8 cellular contexts compared by ENCODE assay signal in genomic region chr12:57238854-57239554, GRCh38. TPM values are rescaled to one million over a fixed set of nuclear protein-coding genes. Genes with fewer than 3 reads are reported as not detected.
DNase-seq lines count a peak whose midpoint lies in the region; ATAC-seq, FAIRE-seq and TF ChIP-seq lines count a peak whose summit lies in the region.

No MANE protein-coding gene starts in this region.

- peak; percentile 65 for TF ChIP-seq POLR2A in Raji (IDR thresholded peaks at IDR 0.05; ENCODE audit: insufficient read depth, low read depth, low read length)

- no peak for FAIRE-seq in frontal cortex (lab: Jason Lieb, UNC)

- DNase-seq in EL (peak; percentile 90), activated gamma-delta T cell treated with Interleukin-2 at 50 U/mL for 16 hours (peak; percentile 84), frontal cortex (ENCODE audit: low spot score in 2 of 2) (peak; percentile 92 to 98), occipital lobe (lab: John Stamatoyannopoulos, UW) (peak; percentile 85), superior temporal gyrus (ENCODE audit: extremely low spot score) (peak; percentile 92)

- peak; percentile 55 for ATAC-seq in GM21723 (IDR thresholded peaks at IDR 0.05; ENCODE audit: unreplicated experiment)

- peak; percentile 100 for TF ChIP-seq CTCF in LNCAP (IDR thresholded peaks at IDR 0.05)

RNA-seq across cellular contexts. Expression of gene SHMT2, which starts 9.5 kb away (rescaled TPM):
- 28.9 TPM for total RNA-seq in frontal cortex
- 36.2 TPM for total RNA-seq in occipital lobe

RNA-seq across cellular contexts. Expression of gene STAC3, which starts 12.0 kb away (rescaled TPM):
- total RNA-seq in frontal cortex: 1.6 TPM
- 0.94 TPM for total RNA-seq in occipital lobe

RNA-seq across cellular contexts. Expression of gene NXPH4, which starts 22.4 kb away (rescaled TPM):
- total RNA-seq in frontal cortex (0.82 TPM), occipital lobe (0.78 TPM)

Comparison
In these comparisons a context has a peak if more than half of its experiments do, and no peak if none do; other contexts are left out.
1. Peak in every context shown above with its lines: DNase-seq and ATAC-seq.